8 cellular contexts compared by ENCODE assay signal in the genomic region with DNA sequence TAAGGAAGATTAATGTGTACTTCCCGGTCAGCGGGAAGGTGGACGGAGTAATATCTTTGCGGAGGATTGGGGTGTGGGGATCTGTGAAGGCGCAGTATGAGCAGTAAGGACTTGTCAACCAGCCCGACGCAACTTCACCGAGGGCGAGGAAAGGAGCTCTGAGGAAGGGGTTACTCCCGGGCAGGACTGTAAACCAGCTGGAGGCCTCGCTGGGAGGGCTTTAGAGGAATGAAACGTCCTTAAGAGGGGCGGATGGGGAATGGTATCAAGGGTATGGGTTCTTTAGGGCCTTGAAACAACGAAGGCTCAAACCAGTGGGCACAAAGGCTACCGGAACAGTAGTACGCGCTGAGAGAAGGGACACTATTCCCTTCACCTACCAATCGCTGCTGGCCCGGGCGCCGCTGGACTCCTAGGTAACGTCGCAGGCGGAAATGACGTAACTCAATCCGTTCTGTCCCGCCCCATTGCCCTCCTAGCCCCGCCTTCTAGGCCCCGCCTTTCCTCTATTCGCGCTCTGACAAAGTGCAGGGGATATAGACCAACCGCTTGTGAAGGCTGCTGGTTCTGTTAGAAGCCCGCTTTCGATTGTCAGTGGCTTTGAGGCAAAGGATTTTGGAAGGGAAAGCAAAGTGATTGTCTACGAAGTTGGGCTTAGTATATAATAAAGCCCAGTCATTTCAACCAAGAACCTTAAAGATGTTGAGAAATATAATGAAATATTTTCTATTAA. TPM values are rescaled to one million over a fixed set of nuclear protein-coding genes. Genes with fewer than 3 reads are reported as not detected.
DNase-seq lines count a peak whose midpoint lies in the region; ATAC-seq and TF ChIP-seq lines count a peak whose summit lies in the region.

A gene with protein sequence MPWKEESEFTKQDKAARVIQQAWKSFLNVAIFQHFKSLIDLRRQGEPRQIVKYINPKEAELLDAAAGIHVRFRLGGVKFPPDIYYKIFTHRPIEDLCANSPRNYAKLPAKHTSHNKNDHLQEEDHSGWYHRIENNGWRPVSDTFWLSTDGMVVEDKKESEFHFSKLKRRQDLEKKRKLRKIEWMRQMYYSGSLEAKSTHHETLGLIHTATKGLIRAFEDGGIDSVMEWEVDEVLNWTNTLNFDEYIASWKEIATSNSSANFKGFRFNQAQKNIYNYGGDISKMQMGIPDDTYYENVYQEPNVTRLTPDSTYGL (minus strand): TSS at position 439 of the 733 bp plus-strand sequence. CDS start 5,970 bp downstream, outside the sequence.

- H3K4me2 ChIP-seq in trophoblast cell (ENCODE audit: low read length): peak within 1 kb of the TSS; percentile 96

- H2BK5ac ChIP-seq in trophoblast cell (ENCODE audit: low read depth, low read length, poor library complexity): peak within 1 kb of the TSS; percentile 32

- no peak within 1 kb of the TSS for H2AK5ac ChIP-seq in trophoblast cell (ENCODE audit: low read length)

- H3K23ac ChIP-seq in trophoblast cell (ENCODE audit: low read length): peak within 1 kb of the TSS; percentile 93

- H3K27ac ChIP-seq in adrenal gland (peak within 1 kb of the TSS; percentile 94 to 100 (median 98)), heart left ventricle (peak within 1 kb of the TSS; percentile 84 to 100 (median 96)), trophoblast cell (ENCODE audit: low read depth, low read length) (peak within 1 kb of the TSS; percentile 88), transverse colon (peak within 1 kb of the TSS; percentile 97 to 99 (median 98))

- intact Hi-C loops in adrenal gland (cut with DNase I) (no loop called here), heart left ventricle (cut with DNase I) (loop anchor here in 4 of 10 donors (1.0 to 10.0 kb wide), 7 partner anchors 30 to 245 kb away; a partner anchor contains a TSS), transverse colon (cut with DNase I; ENCODE audit: low total_unique reads) (no loop called here)

- H4K91ac ChIP-seq in trophoblast cell (ENCODE audit: low read depth, low read length): peak within 1 kb of the TSS; percentile 70

- H4K12ac ChIP-seq in trophoblast cell (ENCODE audit: low read depth, low read length): peak within 1 kb of the TSS; percentile 84

- H2AFZ ChIP-seq in trophoblast cell (ENCODE audit: insufficient read depth, low read length, poor library complexity): peak within 1 kb of the TSS; percentile 13

- peak within 1 kb of the TSS; percentile 99 for H3K9ac ChIP-seq in trophoblast cell (ENCODE audit: low read length)

- no peaks in the 10 kb centered on the region for H3K27me3 ChIP-seq in adrenal gland
- no peaks in the 10 kb centered on the region for H3K27me3 ChIP-seq in heart left ventricle
- H3K27me3 ChIP-seq in trophoblast cell (ENCODE audit: insufficient read depth, low read length): no peaks in the 10 kb centered on the region
- H3K27me3 ChIP-seq in transverse colon: no peaks in the 10 kb centered on the region

- DNase-seq in GM13976 (ENCODE audit: low spot score): peak; percentile 90
- DNase-seq in NCI-H1436 treated with DMSO at 0.1 percent for 48 hours (lab: John Stamatoyannopoulos, UW): peak; percentile 90
- DNase-seq in T follicular helper cell (ENCODE audit: low read depth): peak; percentile 92
- DNase-seq in adrenal gland: peak; percentile 96 to 99 (median 98)
- peak; percentile 96 to 97 (median 96) for DNase-seq in heart left ventricle
- DNase-seq in trophoblast cell: peak; percentile 99
- DNase-seq in transverse colon: peak; percentile 98

- TF ChIP-seq POLR2A in adrenal gland (IDR thresholded peaks at IDR 0.05) (peak; percentile 95 to 99), heart left ventricle (IDR thresholded peaks at IDR 0.05) (peak; percentile 77 to 98), transverse colon (IDR thresholded peaks at IDR 0.05) (peak; percentile 99)

- H3K9me3 ChIP-seq in adrenal gland (replicated peaks in 1 of 3) (no peaks in the 10 kb centered on the region), heart left ventricle (no peaks in the 10 kb centered on the region), trophoblast cell (ENCODE audit: insufficient read depth, low read depth, low read length) (no peaks in the 10 kb centered on the region), transverse colon (no peaks in the 10 kb centered on the region)

- ATAC-seq in HG02852 (IDR thresholded peaks at IDR 0.05; ENCODE audit: unreplicated experiment) (peak; percentile 99), heart left ventricle (peak; percentile 100)

- peaks cover 3% of the 10 kb centered on the region for H3K79me1 ChIP-seq in trophoblast cell (ENCODE audit: low read length)

- peak within 1 kb of the TSS; percentile 92 for H4K8ac ChIP-seq in trophoblast cell (ENCODE audit: low read depth, low read length)

- in situ Hi-C loops in GM13976 (cut with MboI; ENCODE audit: low sequenced_read_pairs, unreplicated experiment): no loop called here
- in situ Hi-C loops in transverse colon (cut with MboI; ENCODE audit: low pct_ligation_motif_present in 1 of 4, low pct_unique_long_range_greater_than_20kb in 1 of 4, low sequenced_read_pairs in 3 of 4): loop anchor here in 1 of 4 donors (10.0 kb wide), 1 partner anchor 242 kb away; a partner anchor contains a TSS

- peak within 1 kb of the TSS; percentile 18 for H3K18ac ChIP-seq in trophoblast cell (ENCODE audit: low read length)

- peaks cover 0 to 14% of the 10 kb centered on the region in 2 donors for H3K4me1 ChIP-seq in adrenal gland (replicated peaks in 1 of 2)
- peaks cover 0 to 16% (median 5%) of the 10 kb centered on the region in 12 donors for H3K4me1 ChIP-seq in heart left ventricle
- peaks cover 0 to 2% of the 10 kb centered on the region in 2 experiments for H3K4me1 ChIP-seq in trophoblast cell (ENCODE audit: control insufficient read depth in 1 of 2, insufficient read depth in 2 of 2, low read length in 2 of 2)
- peaks cover 0 to 13% (median under 1%) of the 10 kb centered on the region in 4 donors for H3K4me1 ChIP-seq in transverse colon

- no peak within 1 kb of the TSS for H2BK120ac ChIP-seq in trophoblast cell (ENCODE audit: insufficient read depth, low read length, poor library complexity)

- H3K79me2 ChIP-seq in trophoblast cell (ENCODE audit: control insufficient read depth, insufficient read depth, low read length, poor library complexity): no peaks in the 10 kb centered on the region

- H2BK12ac ChIP-seq in trophoblast cell (ENCODE audit: low read length): peak within 1 kb of the TSS; percentile 71

- no peak within 1 kb of the TSS for H3K4ac ChIP-seq in trophoblast cell (ENCODE audit: low read depth, low read length)

- TF ChIP-seq CTCF in GM13976 (IDR thresholded peaks at IDR 0.05; ENCODE audit: borderline replicate concordance, control extremely low read depth, extremely low read depth, insufficient read depth, missing control alignments) (no peak), adrenal gland (IDR thresholded peaks at IDR 0.05) (peak in 1 of 6 experiments; percentile 6), heart left ventricle (IDR thresholded peaks at IDR 0.05) (no peak), transverse colon (IDR thresholded peaks at IDR 0.05) (no peak)

- no peak for TF ChIP-seq EP300 in transverse colon (IDR thresholded peaks at IDR 0.05; ENCODE audit: low read depth)

- peak within 1 kb of the TSS; percentile 27 for H3K14ac ChIP-seq in trophoblast cell (ENCODE audit: low read length)

- WGBS in adrenal gland, 4 donors: 0 to 1% (median 0%) methylated on average over 34 to 35 of the region's 35 CpGs
- WGBS in heart left ventricle, 4 donors: 0% methylated on average over 35 of the region's 35 CpGs
- WGBS in trophoblast cell (ENCODE audit: extremely low coverage, insufficient coverage, insufficient read length): no CpG with 5 or more reads among the region's 35 CpGs
- WGBS in transverse colon (ENCODE audit: low coverage in 1 of 2), 2 donors: 1 to 2% methylated on average over 18 to 35 of the region's 35 CpGs

- H3K4me3 ChIP-seq in adrenal gland (peak within 1 kb of the TSS in 3 of 4 donors; percentile 50 to 93 (median 63)), heart left ventricle (peak within 1 kb of the TSS; percentile 49 to 83 (median 68)), trophoblast cell (ENCODE audit: low read depth, low read length) (peak within 1 kb of the TSS; percentile 86), transverse colon (peak within 1 kb of the TSS; percentile 40 to 65 (median 62))

- no peaks in the 10 kb centered on the region for H3K36me3 ChIP-seq in adrenal gland (replicated peaks in 1 of 2)
- no peaks in the 10 kb centered on the region for H3K36me3 ChIP-seq in heart left ventricle
- no peaks in the 10 kb centered on the region for H3K36me3 ChIP-seq in trophoblast cell (ENCODE audit: control insufficient read depth in 1 of 2, insufficient read depth in 2 of 2, low read length in 2 of 2)
- no peaks in the 10 kb centered on the region for H3K36me3 ChIP-seq in transverse colon

RNA-seq across cellular contexts. Expression of the gene that starts here (rescaled TPM):
- total RNA-seq in adrenal gland: 1 to 10 TPM in 7 of 8 donors, not detected in 1; 1.4 to 7.1 (median 2.1) TPM
- 1 to 10 TPM in 2 of 3 donors, under 1 TPM in 1; 0.84 to 2.6 (median 1.3) TPM for polyA plus RNA-seq in adrenal gland
- 1 to 10 TPM in 3 of 9 donors, under 1 TPM in 3, not detected in 3; 0.33 to 1.9 (median 1.1) TPM for total RNA-seq in heart left ventricle
- under 1 TPM; 0.14 to 0.19 TPM for polyA plus RNA-seq in heart left ventricle
- polyA plus RNA-seq in trophoblast cell (2013): 0.82 and 0.94 TPM in 2 replicates
- total RNA-seq in transverse colon: 1 to 10 TPM in 2 of 4 donors, not detected in 2; 1.1 TPM

Comparison
In these comparisons a context has a peak if more than half of its experiments do, and no peak if none do; other contexts are left out.
1. Peak in every context shown above with its lines: DNase-seq, ATAC-seq, H3K4me3 ChIP-seq and H3K27ac ChIP-seq.